In genomic region chr15:70802629-70803028, GRCh38 we compare ENCODE assay signal across 19 cellular contexts. TPM values are rescaled to one million over a fixed set of nuclear protein-coding genes. Genes with fewer than 3 reads are reported as not detected.
A peak's percentile ranks its signal among the peaks of the same experiment; 100 is the strongest.
DNase-seq lines count a peak whose midpoint lies in the region; ATAC-seq and TF ChIP-seq lines count a peak whose summit lies in the region.
"Had no signal": no experiment of that assay in that cellular context is flagged by ENCODE, and none has a peak within 500 bp of the region (broad histone marks: within the 10 kb centered on the region; RNA-seq: fewer than 3 reads in every experiment).

No MANE protein-coding gene starts in this region.

- 28 to 30% methylated on average over 4 of the region's 4 CpGs for WGBS in GM23248 (ENCODE audit: low coverage in 1 of 2, low lambda C conversion rate in 2 of 2, missing lambda C conversion rate in 2 of 2), 2 experiments

- H3K36me3 ChIP-seq in GM23248 (ENCODE audit: low read depth) (no peaks in the 10 kb centered on the region), osteoblast (ENCODE audit: insufficient read depth, low read length) (no peaks in the 10 kb centered on the region)
- H3K36me3 ChIP-seq: cardiac muscle cell, neural progenitor cell, right lobe of liver, upper lobe of left lung had no signal

- H3K4me1 ChIP-seq in GM23248 (ENCODE audit: insufficient read depth) = peaks cover 41% of the 10 kb centered on the region
- H3K4me1 ChIP-seq in osteoblast (ENCODE audit: insufficient read depth, low read length) = peaks cover 49% of the 10 kb centered on the region
- H3K4me1 ChIP-seq: neural progenitor cell had no signal

- peak; percentile 43; the same call in 2 of the 3 replicates for ATAC-seq in SK-N-SH treated with all-trans-retinoic acid at 6 μM for 48 hours
- no peak for ATAC-seq in activated naive CD8-positive, alpha-beta T cell treated with anti-CD3 and anti-CD28 coated beads, Interleukin-2, amount 50 U/mL, for 24 hours
- ATAC-seq: right lobe of liver; stimulated activated effector memory CD8-positive, alpha-beta T cell treated with anti-CD3 and anti-CD28 coated beads, Interleukin-12 subunit alpha, Interleukin-12 subunit beta, amount 100 ng/mL, for 72 hours had no signal

- in situ Hi-C loops in GM23248 (cut with MboI) = no loop called here

- H3K27me3 Mint-ChIP-seq in activated naive CD8-positive, alpha-beta T cell treated with anti-CD3 and anti-CD28 coated beads, Interleukin-2, amount 50 U/mL, for 24 hours = no peaks in the 10 kb centered on the region

- H3K4me3 ChIP-seq in GM23248 (no peak overlapping the region), fibroblast of pulmonary artery (replicated peaks; ENCODE audit: low read depth, low read length) (no peak overlapping the region), osteoblast (ENCODE audit: insufficient read depth, low read length) (no peak overlapping the region)
- H3K4me3 ChIP-seq: cardiac muscle cell, lung, neural progenitor cell, right lobe of liver, upper lobe of left lung had no signal

- no peaks in the 10 kb centered on the region for H3K9me3 Mint-ChIP-seq in activated naive CD8-positive, alpha-beta T cell treated with anti-CD3 and anti-CD28 coated beads, Interleukin-2, amount 50 U/mL, for 24 hours
- H3K9me3 Mint-ChIP-seq: neural progenitor cell; stimulated activated effector memory CD8-positive, alpha-beta T cell treated with anti-CD3 and anti-CD28 coated beads, Interleukin-12 subunit alpha, Interleukin-12 subunit beta, amount 100 ng/mL, for 72 hours had no signal

- H4K20me1 ChIP-seq in GM23248 (ENCODE audit: insufficient read depth) = no peaks in the 10 kb centered on the region
- H4K20me1 ChIP-seq in osteoblast (ENCODE audit: insufficient read depth, low read length) = no peaks in the 10 kb centered on the region

- peaks cover 2% of the 10 kb centered on the region for H3K4me1 Mint-ChIP-seq in activated naive CD8-positive, alpha-beta T cell treated with anti-CD3 and anti-CD28 coated beads, Interleukin-2, amount 50 U/mL, for 24 hours
- H3K4me1 Mint-ChIP-seq: stimulated activated effector memory CD8-positive, alpha-beta T cell treated with anti-CD3 and anti-CD28 coated beads, Interleukin-12 subunit alpha, Interleukin-12 subunit beta, amount 100 ng/mL, for 72 hours had no signal

- H3K27me3 ChIP-seq in GM23248 (replicated peaks; ENCODE audit: insufficient read depth) (no peaks in the 10 kb centered on the region), osteoblast (ENCODE audit: insufficient read depth, low read length) (no peaks in the 10 kb centered on the region)
- H3K27me3 ChIP-seq: cardiac muscle cell, neural progenitor cell, right lobe of liver, upper lobe of left lung had no signal

- H3F3A ChIP-seq in GM23248 (ENCODE audit: insufficient read depth) = peaks cover 41% of the 10 kb centered on the region

- TF ChIP-seq CTCF in fibroblast of pulmonary artery (IDR thresholded peaks at IDR 0.05; ENCODE audit: low read length, missing control alignments) (no peak), osteoblast (IDR thresholded peaks at IDR 0.05; ENCODE audit: extremely low read depth, low read depth, low read length) (no peak)

- H3K36me3 Mint-ChIP-seq in activated naive CD8-positive, alpha-beta T cell treated with anti-CD3 and anti-CD28 coated beads, Interleukin-2, amount 50 U/mL, for 24 hours (ENCODE audit: low read depth) = no peaks in the 10 kb centered on the region
- H3K36me3 Mint-ChIP-seq: neural progenitor cell; stimulated activated effector memory CD8-positive, alpha-beta T cell treated with anti-CD3 and anti-CD28 coated beads, Interleukin-12 subunit alpha, Interleukin-12 subunit beta, amount 100 ng/mL, for 72 hours had no signal

- 0 out of 2 replicates have a peak overlapping the region, but pooled peaks have one; percentile 7 for H2AFZ ChIP-seq in GM23248
- no peak overlapping the region for H2AFZ ChIP-seq in osteoblast (ENCODE audit: low read length)
- H2AFZ ChIP-seq: neural progenitor cell had no signal

- H3K9me3 ChIP-seq in GM23248 (ENCODE audit: low read depth) (no peaks in the 10 kb centered on the region), osteoblast (ENCODE audit: low read depth, low read length) (no peaks in the 10 kb centered on the region)
- H3K9me3 ChIP-seq: right lobe of liver, upper lobe of left lung had no signal

- H3K4me3 Mint-ChIP-seq in activated naive CD8-positive, alpha-beta T cell treated with anti-CD3 and anti-CD28 coated beads, Interleukin-2, amount 50 U/mL, for 24 hours = no peak overlapping the region
- H3K4me3 Mint-ChIP-seq: neural progenitor cell; stimulated activated effector memory CD8-positive, alpha-beta T cell treated with anti-CD3 and anti-CD28 coated beads, Interleukin-12 subunit alpha, Interleukin-12 subunit beta, amount 100 ng/mL, for 72 hours had no signal

- peak; percentile 59 for DNase-seq in GM23248
- DNase-seq in fibroblast of pulmonary artery (ENCODE audit: low read depth) = peak; percentile 62
- peak; percentile 91 for DNase-seq in osteoblast (ENCODE audit: insufficient read length, low spot score, missing footprints)
- DNase-seq in NCI-H774 (lab: John Stamatoyannopoulos, UW) = no peak
- DNase-seq in NCI-H2196 (lab: John Stamatoyannopoulos, UW; ENCODE audit: unreplicated experiment) = no peak
- no peak for DNase-seq in activated naive CD8-positive, alpha-beta T cell treated with anti-CD3 and anti-CD28 coated beads, Interleukin-2, amount 50 U/mL, for 24 hours
- DNase-seq in effector CD8-positive, alpha-beta T cell (lab: John Stamatoyannopoulos, UW) = no peak
- DNase-seq: activated gamma-delta T cell; NCI-H2029; NCI-H748 treated with DMSO at 0.1 percent for 48 hours; right lobe of liver; SHP77 treated with DMSO at 0.1 percent for 48 hours; stimulated activated CD4-positive, alpha-beta T cell treated with anti-CD3 and anti-CD28 coated beads, Interleukin-4, amount 100 ng/mL, for 4 hours had no signal

- H3K4me2 ChIP-seq in GM23248 (ENCODE audit: unreplicated experiment) = peak overlapping the region; percentile 40
- H3K4me2 ChIP-seq in osteoblast (ENCODE audit: insufficient read depth, low read length) = peak overlapping the region; percentile 7
- H3K4me2 ChIP-seq: neural progenitor cell had no signal

- H3K9ac ChIP-seq in GM23248 = no peak overlapping the region
- H3K9ac ChIP-seq: neural progenitor cell had no signal

- H3K27ac Mint-ChIP-seq in activated naive CD8-positive, alpha-beta T cell treated with anti-CD3 and anti-CD28 coated beads, Interleukin-2, amount 50 U/mL, for 24 hours = no peak overlapping the region
- H3K27ac Mint-ChIP-seq: neural progenitor cell; stimulated activated effector memory CD8-positive, alpha-beta T cell treated with anti-CD3 and anti-CD28 coated beads, Interleukin-12 subunit alpha, Interleukin-12 subunit beta, amount 100 ng/mL, for 72 hours had no signal

- H3K9me2 ChIP-seq in GM23248 (ENCODE audit: insufficient read depth) = no peaks in the 10 kb centered on the region

- H3K79me2 ChIP-seq in GM23248 (ENCODE audit: insufficient read depth) (no peaks in the 10 kb centered on the region), osteoblast (ENCODE audit: insufficient read depth, low read length) (no peaks in the 10 kb centered on the region)

- H3K27ac ChIP-seq in GM23248 (peak overlapping the region; percentile 37), osteoblast (ENCODE audit: low read depth, low read length) (peak overlapping the region; percentile 63)
- H3K27ac ChIP-seq: cardiac muscle cell, neural progenitor cell, right lobe of liver, upper lobe of left lung had no signal

TF ChIP-seq in SK-N-SH treated with all-trans-retinoic acid at 6 μM for 48 hours, 23 proteins besides CTCF, POLR2A, EP300 and RAD21 (continues in another document):
- no peak for TF ChIP-seq ZNF565 (CRISPR knock-in tag; conservative IDR thresholded peaks at IDR 0.05; ENCODE audit: low read depth)
- TF ChIP-seq, protein P1, sequence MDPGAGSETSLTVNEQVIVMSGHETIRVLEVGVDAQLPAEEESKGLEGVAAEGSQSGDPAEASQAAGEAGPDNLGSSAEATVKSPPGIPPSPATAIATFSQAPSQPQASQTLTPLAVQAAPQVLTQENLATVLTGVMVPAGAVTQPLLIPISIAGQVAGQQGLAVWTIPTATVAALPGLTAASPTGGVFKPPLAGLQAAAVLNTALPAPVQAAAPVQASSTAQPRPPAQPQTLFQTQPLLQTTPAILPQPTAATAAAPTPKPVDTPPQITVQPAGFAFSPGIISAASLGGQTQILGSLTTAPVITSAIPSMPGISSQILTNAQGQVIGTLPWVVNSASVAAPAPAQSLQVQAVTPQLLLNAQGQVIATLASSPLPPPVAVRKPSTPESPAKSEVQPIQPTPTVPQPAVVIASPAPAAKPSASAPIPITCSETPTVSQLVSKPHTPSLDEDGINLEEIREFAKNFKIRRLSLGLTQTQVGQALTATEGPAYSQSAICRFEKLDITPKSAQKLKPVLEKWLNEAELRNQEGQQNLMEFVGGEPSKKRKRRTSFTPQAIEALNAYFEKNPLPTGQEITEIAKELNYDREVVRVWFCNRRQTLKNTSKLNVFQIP (CRISPR knock-in tag; IDR thresholded peaks at IDR 0.05; ENCODE audit: borderline replicate concordance, low read depth) = no peak
- no peak for TF ChIP-seq CSRNP3 (CRISPR knock-in tag; IDR thresholded peaks at IDR 0.05)
- no peak for TF ChIP-seq ISL1 (CRISPR knock-in tag; IDR thresholded peaks at IDR 0.05)
- no peak for TF ChIP-seq PPARA (CRISPR knock-in tag; IDR thresholded peaks at IDR 0.05; ENCODE audit: borderline replicate concordance)
- TF ChIP-seq RARB (CRISPR knock-in tag; IDR thresholded peaks at IDR 0.05) = no peak
- TF ChIP-seq ZNF8 (CRISPR knock-in tag; IDR thresholded peaks at IDR 0.05) = no peak

RNA-seq across cellular contexts. Expression of gene UACA, which starts 39.3 kb away (rescaled TPM):
- total RNA-seq in GM23248 (2014; rRNA removed; shearing (Covaris generic)) = 47.0 and 64.0 TPM in 2 replicates
- 128 and 135 TPM in 2 replicates for polyA plus RNA-seq in GM23248 (2016; fragmentation: Nextera tagmentation; extraction: Ambion mirVana)
- 158 and 161 TPM in 2 replicates for total RNA-seq in osteoblast

RNA-seq across cellular contexts. Expression of gene LARP6, which starts 51.3 kb away (rescaled TPM):
- total RNA-seq in GM23248 (2014; rRNA removed; shearing (Covaris generic)) = 110 and 119 TPM in 2 replicates
- polyA plus RNA-seq in GM23248 (2016; fragmentation: Nextera tagmentation; extraction: Ambion mirVana) = 95.9 and 104 TPM in 2 replicates
- 76.0 and 77.4 TPM in 2 replicates for total RNA-seq in osteoblast

Comparison
In these comparisons a context has a peak if more than half of its experiments do, and no peak if none do; other contexts are left out.
1. DNase-seq: peak in GM23248 (single experiment), fibroblast of pulmonary artery (single experiment) and osteoblast (single experiment); none in NCI-H774 (single experiment), NCI-H2196 (single experiment), activated naive CD8-positive, alpha-beta T cell treated with anti-CD3 and anti-CD28 coated beads, Interleukin-2, amount 50 U/mL, for 24 hours (single experiment) and effector CD8-positive, alpha-beta T cell (single experiment).